Comparison of ENCODE assay signal across 17 cellular contexts in the genomic region with DNA sequence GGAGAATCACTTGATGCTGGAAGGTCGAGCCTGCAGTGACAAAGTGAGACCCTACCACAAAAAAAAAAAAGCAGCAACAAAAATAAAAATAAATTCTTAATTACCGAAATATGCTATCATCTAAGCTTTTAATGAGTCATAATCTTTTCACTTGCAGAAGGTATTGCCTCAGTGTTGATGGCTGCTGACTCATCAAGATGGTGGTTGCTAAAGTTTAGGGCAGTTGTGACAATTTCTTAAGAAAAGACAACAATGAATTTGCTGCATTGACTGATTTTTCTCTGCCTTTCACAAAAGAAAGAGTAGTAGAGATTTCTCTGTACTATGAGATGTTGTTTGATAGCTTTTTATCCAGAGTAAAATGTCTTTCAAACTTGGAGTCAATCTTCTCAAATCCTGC.
DNase-seq lines count a peak whose midpoint lies in the region; ATAC-seq and TF ChIP-seq lines count a peak whose summit lies in the region.
"Had no signal": no experiment of that assay in that cellular context is flagged by ENCODE, and none has a peak within 500 bp of the region (broad histone marks: within the 10 kb centered on the region; RNA-seq: fewer than 3 reads in every experiment).

No MANE protein-coding gene starts in this region.

- no peak overlapping the region for H2BK12ac ChIP-seq in mesenchymal stem cell (ENCODE audit: low read length in 2 of 2)

- in situ Hi-C loops in IMR-90 (cut with MboI; ENCODE audit: low sequenced_read_pairs), result no loop called here

- H3K4me3 Mint-ChIP-seq in GM23338 (no peak overlapping the region), Calu3 (ENCODE audit: low read depth, unreplicated experiment) (no peak overlapping the region)
- H3K4me3 Mint-ChIP-seq: CD8-positive, alpha-beta memory T cell; T-helper 1 cell treated with Interleukin-12 subunit alpha and Interleukin-12 subunit beta and Interleukin-4 antibody, amounts not matched to agents 30 μg/mL and 1 μg/mL, for 36 hours had no signal

- H3K36me3 ChIP-seq in GM23338 (ENCODE audit: insufficient read depth) (no peaks in the 10 kb centered on the region), IMR-90 (ENCODE audit: control insufficient read depth, insufficient read depth, low read length) (no peaks in the 10 kb centered on the region), mesenchymal stem cell (ENCODE audit: control insufficient read depth in 1 of 2, insufficient read depth in 2 of 2, low read depth in 1 of 2, low read length in 2 of 2) (no peaks in the 10 kb centered on the region)
- H3K36me3 ChIP-seq: HAP-1 had no signal

- H3K27me3 ChIP-seq in GM23338 (ENCODE audit: insufficient read depth), result no peaks in the 10 kb centered on the region
- H3K27me3 ChIP-seq in IMR-90 (ENCODE audit: control insufficient read depth, insufficient read depth, low read length), result no peaks in the 10 kb centered on the region
- H3K27me3 ChIP-seq in mesenchymal stem cell (ENCODE audit: control insufficient read depth in 1 of 2, insufficient read depth in 1 of 2, low read length in 2 of 2), result no peaks in the 10 kb centered on the region

- H2BK20ac ChIP-seq in IMR-90 (ENCODE audit: low read depth, low read length), result no peak overlapping the region

- H3K9me3 Mint-ChIP-seq in GM23338 (peaks cover 9% of the 10 kb centered on the region; the same call in 2 of the 3 replicates), Calu3 (ENCODE audit: low read depth, unreplicated experiment) (peaks cover 15% of the 10 kb centered on the region)

- H2AK5ac ChIP-seq in IMR-90 (ENCODE audit: low read depth, low read length), result no peak overlapping the region
- H2AK5ac ChIP-seq in mesenchymal stem cell (ENCODE audit: low read length, severe bottlenecking), result no peak overlapping the region

- POLR2A ChIA-PET in IMR-90 (lab: Charles Lee; ENCODE audit: unreplicated experiment), result no interaction called here

- WGBS in IMR-90 (ENCODE audit: extremely low coverage in 2 of 2, insufficient read length in 1 of 2), 2 experiments, result no CpG with 5 or more reads among the region's 2 CpGs
- 20% methylated on average over 1 of the region's 2 CpGs for WGBS in mesenchymal stem cell

- DNase-seq in GM23338 (ENCODE audit: low spot score) (no peak), IMR-90 (no peak), amniotic epithelial cell (ENCODE audit: low read depth) (peak; percentile 50), mesenchymal stem cell (peak; percentile 1), Calu3 (no peak), DMS79 treated with DMSO at 0.1 percent for 48 hours (lab: John Stamatoyannopoulos, UW) (no peak), NCI-H345 (lab: John Stamatoyannopoulos, UW) (no peak)
- DNase-seq: CD8-positive, alpha-beta memory T cell; NCI-H1048; NCI-H146; NCI-H2081 treated with DMSO at 0.1 percent for 48 hours; NCI-H69; Right ventricle myocardium superior had no signal

- H3K14ac ChIP-seq in IMR-90 (replicated peaks; ENCODE audit: low read depth, low read length), result no peak overlapping the region
- no peak overlapping the region for H3K14ac ChIP-seq in mesenchymal stem cell (ENCODE audit: low read length in 2 of 2)

- H2BK5ac ChIP-seq in IMR-90 (ENCODE audit: low read depth, low read length, poor library complexity, severe bottlenecking), result no peak overlapping the region
- H2BK5ac ChIP-seq in mesenchymal stem cell (ENCODE audit: low read depth, low read length, poor library complexity, severe bottlenecking), result no peak overlapping the region

- dilution Hi-C loops in IMR-90 (cut with HindIII; ENCODE audit: low sequenced_read_pairs, unreplicated experiment), result no loop called here

- TF ChIP-seq RAD21 in IMR-90 (IDR thresholded peaks at IDR 0.05; ENCODE audit: low read length), result no peak

- H3K27ac Mint-ChIP-seq in GM23338 (no peak overlapping the region), Calu3 (ENCODE audit: unreplicated experiment) (no peak overlapping the region)
- H3K27ac Mint-ChIP-seq: CD8-positive, alpha-beta memory T cell; T-helper 1 cell treated with Interleukin-12 subunit alpha and Interleukin-12 subunit beta and Interleukin-4 antibody, amounts not matched to agents 30 μg/mL and 1 μg/mL, for 36 hours had no signal

- H3K79me1 ChIP-seq in IMR-90 (ENCODE audit: low read depth in 1 of 2, low read length in 2 of 2), result no peaks in the 10 kb centered on the region
- no peaks in the 10 kb centered on the region for H3K79me1 ChIP-seq in mesenchymal stem cell (replicated peaks; ENCODE audit: low read length, poor library complexity, severe bottlenecking)

- H3K18ac ChIP-seq in IMR-90 (ENCODE audit: low read depth, low read length), result no peak overlapping the region
- no peak overlapping the region for H3K18ac ChIP-seq in mesenchymal stem cell (ENCODE audit: low read depth in 1 of 2, low read length in 2 of 2)

- H4K20me1 ChIP-seq in GM23338 (replicated peaks; ENCODE audit: insufficient read depth) (no peaks in the 10 kb centered on the region), IMR-90 (ENCODE audit: insufficient read depth, low read length) (no peaks in the 10 kb centered on the region)

- H3K9me3 ChIP-seq in IMR-90 (ENCODE audit: control insufficient read depth, insufficient read depth, low read length) (peaks cover 4% of the 10 kb centered on the region; the same call in 1 of the 2 replicates), mesenchymal stem cell (ENCODE audit: control insufficient read depth, low read length) (peaks cover 4% of the 10 kb centered on the region)
- H3K9me3 ChIP-seq: HAP-1 had no signal

- CTCF ChIA-PET in IMR-90 (lab: Yijun Ruan, JAX) (no interaction called here), Calu3 (lab: Charles Lee) (no interaction called here)

- no peak overlapping the region for H2BK15ac ChIP-seq in IMR-90 (ENCODE audit: low read depth, low read length)
- no peak overlapping the region for H2BK15ac ChIP-seq in mesenchymal stem cell (ENCODE audit: low read depth, poor library complexity, severe bottlenecking)

- no peaks in the 10 kb centered on the region for H3K27me3 Mint-ChIP-seq in GM23338 (ENCODE audit: insufficient read depth, low read depth, poor library complexity)
- no peaks in the 10 kb centered on the region for H3K27me3 Mint-ChIP-seq in Calu3 (ENCODE audit: unreplicated experiment)
- H3K27me3 Mint-ChIP-seq: CD8-positive, alpha-beta memory T cell had no signal

- intact Hi-C loops in IMR-90 (cut with micrococcal nuclease) (no loop called here), Calu3 (cut with micrococcal nuclease; ENCODE audit: unreplicated experiment) (no loop called here)

- H2AFZ ChIP-seq in GM23338 (peak overlapping the region; percentile 43; the same call in 1 of the 2 replicates), IMR-90 (replicated peaks; ENCODE audit: low read length, poor library complexity) (no peak overlapping the region), mesenchymal stem cell (ENCODE audit: low read depth, low read length) (no peak overlapping the region)

- H3K23ac ChIP-seq in IMR-90 (ENCODE audit: low read depth, low read length) (no peak overlapping the region), mesenchymal stem cell (ENCODE audit: low read length in 2 of 2) (no peak overlapping the region)

- H3K56ac ChIP-seq in IMR-90 (ENCODE audit: extremely low read depth, insufficient read depth, low read length), result no peak overlapping the region

- no peaks in the 10 kb centered on the region for H3K9me2 ChIP-seq in GM23338 (ENCODE audit: insufficient read depth)

- H4K91ac ChIP-seq in IMR-90 (ENCODE audit: insufficient read depth, low read depth, low read length) (no peak overlapping the region), mesenchymal stem cell (ENCODE audit: low read length) (no peak overlapping the region)

- H3F3A ChIP-seq in GM23338 (replicated peaks; ENCODE audit: low read depth), result no peaks in the 10 kb centered on the region

- H3K27ac ChIP-seq in GM23338 (ENCODE audit: low read depth) (no peak overlapping the region), IMR-90 (ENCODE audit: insufficient read depth, low read length) (no peak overlapping the region), mesenchymal stem cell (ENCODE audit: low read length, poor library complexity, severe bottlenecking) (no peak overlapping the region)

- no peak for TF ChIP-seq CTCF in GM23338 (conservative IDR thresholded peaks at IDR 0.05; ENCODE audit: low read depth in 2 of 2)
- TF ChIP-seq CTCF in IMR-90 (conservative IDR thresholded peaks at IDR 0.05; ENCODE audit: low read depth, low read length), result no peak
- no peak for TF ChIP-seq CTCF in Calu3 (IDR thresholded peaks at IDR 0.05; ENCODE audit: unreplicated experiment)

- BruUV-seq in IMR-90 (replicated peaks; lab: Mats Ljungman, UMichigan) (no TSS peak), Calu3 (replicated peaks; lab: Mats Ljungman, UMichigan) (no TSS peak)

- H3K4me3 ChIP-seq in GM23338 (no peak overlapping the region), IMR-90 (ENCODE audit: insufficient read depth, low read depth, low read length) (no peak overlapping the region), mesenchymal stem cell (ENCODE audit: insufficient read depth in 1 of 2, low read depth in 1 of 2, low read length in 2 of 2) (no peak overlapping the region)
- H3K4me3 ChIP-seq: HAP-1 had no signal

- no peak overlapping the region for H2BK120ac ChIP-seq in IMR-90 (ENCODE audit: low read depth, low read length)
- no peak overlapping the region for H2BK120ac ChIP-seq in mesenchymal stem cell (ENCODE audit: low read depth, low read length)

- H2AK9ac ChIP-seq in IMR-90 (replicated peaks; ENCODE audit: low read depth, low read length, poor library complexity), result no peak overlapping the region

- no peaks in the 10 kb centered on the region for H3K36me3 Mint-ChIP-seq in GM23338 (ENCODE audit: low read depth)
- no peaks in the 10 kb centered on the region for H3K36me3 Mint-ChIP-seq in Calu3 (ENCODE audit: insufficient read depth, unreplicated experiment)
- H3K36me3 Mint-ChIP-seq: CD8-positive, alpha-beta memory T cell had no signal

- no peak for TF ChIP-seq POLR2A in IMR-90 (IDR thresholded peaks at IDR 0.05; ENCODE audit: low read depth, low read length)

- H3K4ac ChIP-seq in IMR-90 (ENCODE audit: low read depth, low read length), result no peak overlapping the region
- no peak overlapping the region for H3K4ac ChIP-seq in mesenchymal stem cell (ENCODE audit: low read depth in 1 of 2, low read length in 2 of 2)

- H3K9ac ChIP-seq in IMR-90 (ENCODE audit: low read depth, low read length) (no peak overlapping the region), mesenchymal stem cell (ENCODE audit: low read length) (no peak overlapping the region)

- no peaks in the 10 kb centered on the region for H3K4me1 Mint-ChIP-seq in GM23338
- no peaks in the 10 kb centered on the region for H3K4me1 Mint-ChIP-seq in Calu3 (ENCODE audit: low read depth, unreplicated experiment)
- H3K4me1 Mint-ChIP-seq: CD8-positive, alpha-beta memory T cell had no signal

- ATAC-seq in GM23338 (no peak), IMR-90 (ENCODE audit: low read depth) (no peak)
- ATAC-seq: Panc1, SK-N-SH treated with all-trans-retinoic acid at 6 μM for 48 hours had no signal

- no peaks in the 10 kb centered on the region for H3K9me1 ChIP-seq in IMR-90 (ENCODE audit: insufficient read depth, low read length)

- H3K79me2 ChIP-seq in GM23338 (replicated peaks; ENCODE audit: insufficient read depth), result no peaks in the 10 kb centered on the region

- H4K5ac ChIP-seq in IMR-90 (ENCODE audit: low read depth, low read length), result no peak overlapping the region

- H3K4me1 ChIP-seq in GM23338 (ENCODE audit: insufficient read depth) (no peaks in the 10 kb centered on the region), IMR-90 (ENCODE audit: control insufficient read depth, insufficient read depth, low read length) (no peaks in the 10 kb centered on the region), mesenchymal stem cell (ENCODE audit: control insufficient read depth, insufficient read depth, low read depth, low read length) (no peaks in the 10 kb centered on the region)
- H3K4me1 ChIP-seq: HAP-1 had no signal

- H4K8ac ChIP-seq in IMR-90 (ENCODE audit: low read depth in 2 of 2, low read length in 2 of 2), result no peak overlapping the region
- H4K8ac ChIP-seq in mesenchymal stem cell (ENCODE audit: low read length), result no peak overlapping the region

- H3K4me2 ChIP-seq in GM23338 (no peak overlapping the region), IMR-90 (ENCODE audit: low read depth, low read length) (no peak overlapping the region), mesenchymal stem cell (ENCODE audit: low read length, poor library complexity, severe bottlenecking) (no peak overlapping the region)

Comparison
In these comparisons a context has a peak if more than half of its experiments do, and no peak if none do; other contexts are left out.
1. DNase-seq: peak in amniotic epithelial cell (single experiment) and mesenchymal stem cell (single experiment); none in GM23338 (single experiment), IMR-90 (single experiment), Calu3 (single experiment), DMS79 treated with DMSO at 0.1 percent for 48 hours (single experiment) and NCI-H345 (single experiment).